9 cellular contexts compared by ENCODE assay signal in the genomic region with DNA sequence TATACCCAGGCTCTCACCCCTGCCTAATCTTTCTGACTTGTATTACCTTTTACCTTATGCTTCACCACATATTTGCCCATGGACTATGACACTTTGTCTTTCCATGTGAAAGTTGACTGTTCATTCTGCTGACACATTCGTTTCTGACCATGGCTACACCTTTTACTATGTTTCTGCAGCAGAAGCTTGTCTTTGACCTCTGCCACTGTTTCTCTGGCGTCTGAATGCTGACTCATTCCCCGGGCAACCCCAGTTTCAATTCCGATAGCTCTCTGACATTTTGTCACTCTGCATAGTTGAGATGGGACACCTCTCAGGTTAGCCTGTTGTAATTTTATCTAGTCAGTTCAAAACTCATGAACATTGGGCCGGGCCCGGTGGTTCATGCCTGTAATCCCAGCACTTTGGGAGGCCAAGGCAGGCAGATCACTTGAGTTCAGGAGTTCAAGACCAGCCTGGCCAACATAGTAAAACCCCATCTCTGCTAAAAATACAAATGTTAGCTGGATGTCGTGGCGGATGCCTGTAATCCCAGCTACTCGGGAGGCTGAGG. TPM values are rescaled to one million over a fixed set of nuclear protein-coding genes. Genes with fewer than 3 reads are reported as not detected.
DNase-seq lines count a peak whose midpoint lies in the region; ATAC-seq and TF ChIP-seq lines count a peak whose summit lies in the region.
"Had no signal": no experiment of that assay in that cellular context is flagged by ENCODE, and none has a peak within 500 bp of the region (broad histone marks: within the 10 kb centered on the region; RNA-seq: fewer than 3 reads in every experiment).

No MANE protein-coding gene starts in this region.

- peaks cover 10% of the 10 kb centered on the region for H3K4me1 Mint-ChIP-seq in activated CD4-positive, alpha-beta T cell treated with anti-CD3 and anti-CD28 coated beads, Interleukin-2, amount 10 ng/mL, durations not matched to agents 24 days and 14 days

- H3K4me2 ChIP-seq in OCI-LY7 (ENCODE audit: low read length), result no peak overlapping the region
- H3K4me2 ChIP-seq: smooth muscle cell had no signal

- H3K4me1 ChIP-seq in OCI-LY7 (ENCODE audit: insufficient read depth, low read length, poor library complexity, severe bottlenecking), result no peaks in the 10 kb centered on the region

- BruUV-seq in OCI-LY7 (replicated peaks; lab: Mats Ljungman, UMichigan), result no TSS peak

- CTCF ChIA-PET in OCI-LY7 (lab: Charles Lee; ENCODE audit: unreplicated experiment), result no interaction called here

- no peak overlapping the region for H3K9ac ChIP-seq in SK-N-MC (ENCODE audit: insufficient read length)

- H3K36me3 ChIP-seq in SK-N-MC (ENCODE audit: insufficient read depth, low read length) (no peaks in the 10 kb centered on the region), OCI-LY7 (ENCODE audit: insufficient read depth, low read length) (no peaks in the 10 kb centered on the region)

- peak; percentile 59 for DNase-seq in activated CD4-positive, alpha-beta T cell treated with anti-CD3 and anti-CD28 coated beads, Interleukin-2, amount 10 ng/mL, durations not matched to agents 24 days and 14 days
- DNase-seq in activated CD4-positive, alpha-beta T cell treated with anti-CD3 and anti-CD28 coated beads, Interleukin-2, amount 50 U/mL, for 4 hours, result no peak
- DNase-seq in SK-N-MC (ENCODE audit: low read depth, low spot score), result no peak
- DNase-seq in stimulated activated CD4-positive, alpha-beta T cell treated with anti-CD3 and anti-CD28 coated beads, Interleukin-2, amount 100 ng/mL, for 48 hours, result peak; percentile 7 to 19
- DNase-seq in OCI-LY7 (ENCODE audit: low spot score), result no peak
- no peak for DNase-seq in C1 segment of cervical spinal cord (lab: John Stamatoyannopoulos, UW)
- DNase-seq in SHP77 treated with DMSO at 0.1 percent for 48 hours (lab: John Stamatoyannopoulos, UW), result no peak

- H3K27ac Mint-ChIP-seq in activated CD4-positive, alpha-beta T cell treated with anti-CD3 and anti-CD28 coated beads, Interleukin-2, amount 10 ng/mL, durations not matched to agents 24 days and 14 days, result no peak overlapping the region

- H3K9me3 ChIP-seq in SK-N-MC (ENCODE audit: low read depth, low read length) (no peaks in the 10 kb centered on the region), OCI-LY7 (ENCODE audit: low read length) (no peaks in the 10 kb centered on the region)

- H3K4me3 ChIP-seq in SK-N-MC (no peak overlapping the region), OCI-LY7 (ENCODE audit: low read depth, low read length, poor library complexity, severe bottlenecking) (no peak overlapping the region)
- H3K4me3 ChIP-seq: smooth muscle cell had no signal

- H4K20me1 ChIP-seq in OCI-LY7 (ENCODE audit: insufficient read depth, low read length), result no peaks in the 10 kb centered on the region

- no peak overlapping the region for H3K4me3 Mint-ChIP-seq in activated CD4-positive, alpha-beta T cell treated with anti-CD3 and anti-CD28 coated beads, Interleukin-2, amount 10 ng/mL, durations not matched to agents 24 days and 14 days

- peak; percentile 60 for ATAC-seq in HG02642 (IDR thresholded peaks at IDR 0.05; ENCODE audit: poor library complexity, unreplicated experiment)

- H3K36me3 Mint-ChIP-seq in activated CD4-positive, alpha-beta T cell treated with anti-CD3 and anti-CD28 coated beads, Interleukin-2, amount 10 ng/mL, durations not matched to agents 24 days and 14 days (ENCODE audit: low read depth), result no peaks in the 10 kb centered on the region

- H3K9me2 ChIP-seq in OCI-LY7 (ENCODE audit: insufficient read depth, low read length), result no peaks in the 10 kb centered on the region

- TF ChIP-seq CTCF in OCI-LY7 (conservative IDR thresholded peaks at IDR 0.05; ENCODE audit: low read length), result no peak

- H3K27ac ChIP-seq in SK-N-MC (peak overlapping the region; percentile 95), OCI-LY7 (ENCODE audit: low read depth, low read length, poor library complexity, severe bottlenecking) (no peak overlapping the region)

- H3K9me3 Mint-ChIP-seq in activated CD4-positive, alpha-beta T cell treated with anti-CD3 and anti-CD28 coated beads, Interleukin-2, amount 10 ng/mL, durations not matched to agents 24 days and 14 days, result no peaks in the 10 kb centered on the region

- no peak overlapping the region for H2AFZ ChIP-seq in OCI-LY7 (ENCODE audit: low read length)

- POLR2A ChIA-PET in OCI-LY7 (lab: Charles Lee), result no interaction called here

- intact Hi-C loops in activated CD4-positive, alpha-beta T cell treated with anti-CD3 and anti-CD28 coated beads, Interleukin-2, amount 10 ng/mL, durations not matched to agents 24 days and 14 days (cut with micrococcal nuclease), result no loop called here
- intact Hi-C loops in OCI-LY7 (cut with micrococcal nuclease; ENCODE audit: unreplicated experiment), result no loop called here

- no peaks in the 10 kb centered on the region for H3K27me3 Mint-ChIP-seq in activated CD4-positive, alpha-beta T cell treated with anti-CD3 and anti-CD28 coated beads, Interleukin-2, amount 10 ng/mL, durations not matched to agents 24 days and 14 days

- no peaks in the 10 kb centered on the region for H3K79me2 ChIP-seq in OCI-LY7 (ENCODE audit: insufficient read depth, low read depth, low read length)

RNA-seq across cellular contexts. Expression of gene SLC26A8, which starts 50.7 kb away (rescaled TPM):
- total RNA-seq in activated CD4-positive, alpha-beta T cell treated with anti-CD3 and anti-CD28 coated beads, Interleukin-2, amount 10 ng/mL, durations not matched to agents 24 days and 14 days, result not detected in 2 replicates
- total RNA-seq in OCI-LY7 (2014; rRNA removed; shearing (Covaris generic)), result not detected in 2 replicates
- not detected in 2 replicates for total RNA-seq in OCI-LY7 (2022)
- total RNA-seq: smooth muscle cell had no signal

RNA-seq across cellular contexts. Expression of gene SRPK1, which starts 52.8 kb away (rescaled TPM):
- total RNA-seq in activated CD4-positive, alpha-beta T cell treated with anti-CD3 and anti-CD28 coated beads, Interleukin-2, amount 10 ng/mL, durations not matched to agents 24 days and 14 days, result 162 and 163 TPM in 2 replicates
- total RNA-seq in OCI-LY7 (2014; rRNA removed; shearing (Covaris generic)), result 75.6 and 86.0 TPM in 2 replicates
- total RNA-seq in OCI-LY7 (2022), result 109 and 126 TPM in 2 replicates

RNA-seq across cellular contexts. Expression of gene MAPK14, which starts 53.9 kb away (rescaled TPM):
- 40.9 and 42.5 TPM in 2 replicates for total RNA-seq in activated CD4-positive, alpha-beta T cell treated with anti-CD3 and anti-CD28 coated beads, Interleukin-2, amount 10 ng/mL, durations not matched to agents 24 days and 14 days
- total RNA-seq in OCI-LY7 (2014; rRNA removed; shearing (Covaris generic)), result 30.2 and 38.7 TPM in 2 replicates
- total RNA-seq in OCI-LY7 (2022), result 43.1 and 45.3 TPM in 2 replicates

Comparison
In these comparisons a context has a peak if more than half of its experiments do, and no peak if none do; other contexts are left out.
1. DNase-seq: peak in activated CD4-positive, alpha-beta T cell treated with anti-CD3 and anti-CD28 coated beads, Interleukin-2, amount 10 ng/mL, durations not matched to agents 24 days and 14 days (single experiment) and stimulated activated CD4-positive, alpha-beta T cell treated with anti-CD3 and anti-CD28 coated beads, Interleukin-2, amount 100 ng/mL, for 48 hours (2 of 2); none in activated CD4-positive, alpha-beta T cell treated with anti-CD3 and anti-CD28 coated beads, Interleukin-2, amount 50 U/mL, for 4 hours (0 of 2), SK-N-MC (single experiment), OCI-LY7 (single experiment), C1 segment of cervical spinal cord (0 of 14) and SHP77 treated with DMSO at 0.1 percent for 48 hours (single experiment).